Comparison of ENCODE assay signal across 12 cellular contexts in the genomic region with DNA sequence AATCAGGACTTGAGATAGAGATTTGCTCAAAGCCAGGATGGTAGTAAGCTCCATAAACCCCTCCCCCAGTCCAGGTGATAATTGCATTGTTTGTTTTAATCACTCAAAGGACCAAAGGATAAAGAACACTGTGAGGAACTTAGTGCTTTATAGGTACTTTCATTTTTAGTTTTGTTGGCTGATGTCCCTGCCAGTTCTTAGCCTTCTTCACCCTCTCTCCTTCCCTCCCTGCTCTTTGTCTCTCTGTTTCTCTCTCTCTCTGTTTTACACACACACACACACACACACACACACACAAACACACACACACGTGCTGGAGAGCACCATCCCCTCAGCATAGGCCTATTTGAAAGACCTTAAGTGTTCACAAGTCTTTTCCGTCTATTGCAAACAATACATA. TPM values are rescaled to one million over a fixed set of nuclear protein-coding genes. Genes with fewer than 3 reads are reported as not detected.
DNase-seq lines count a peak whose midpoint lies in the region; TF ChIP-seq lines count a peak whose summit lies in the region.
"Had no signal": no experiment of that assay in that cellular context is flagged by ENCODE, and none has a peak within 500 bp of the region (broad histone marks: within the 10 kb centered on the region; RNA-seq: fewer than 3 reads in every experiment).

No MANE protein-coding gene starts in this region.

- H3K27ac Mint-ChIP-seq in activated CD4-positive, alpha-beta T cell treated with anti-CD3 and anti-CD28 coated beads, Interleukin-2, amount 10 ng/mL, durations not matched to agents 24 days and 14 days: peak overlapping the region; percentile 68
- H3K27ac Mint-ChIP-seq in IgD-negative memory B cell (peak overlapping the region in 2 of 3 donors; percentile 51 to 83), progenitor cell of endocrine pancreas (peak overlapping the region; percentile 67)

- H3K9me3 Mint-ChIP-seq in activated CD4-positive, alpha-beta T cell treated with anti-CD3 and anti-CD28 coated beads, Interleukin-2, amount 10 ng/mL, durations not matched to agents 24 days and 14 days: no peaks in the 10 kb centered on the region
- H3K9me3 Mint-ChIP-seq in IgD-negative memory B cell (no peaks in the 10 kb centered on the region), progenitor cell of endocrine pancreas (ENCODE audit: low read depth) (no peaks in the 10 kb centered on the region)

- peaks cover 2% of the 10 kb centered on the region for H3K27me3 Mint-ChIP-seq in activated CD4-positive, alpha-beta T cell treated with anti-CD3 and anti-CD28 coated beads, Interleukin-2, amount 10 ng/mL, durations not matched to agents 24 days and 14 days
- peaks cover 9% of the 10 kb centered on the region for H3K27me3 Mint-ChIP-seq in IgD-negative memory B cell
- no peaks in the 10 kb centered on the region for H3K27me3 Mint-ChIP-seq in progenitor cell of endocrine pancreas

- H3K27ac ChIP-seq in coronary artery: peak overlapping the region; percentile 68 to 71
- H3K27ac ChIP-seq: lower lobe of right lung had no signal

- TF ChIP-seq CTCF in coronary artery (IDR thresholded peaks at IDR 0.05) (no peak), progenitor cell of endocrine pancreas (IDR thresholded peaks at IDR 0.05; ENCODE audit: unreplicated experiment) (no peak)

- H3K36me3 Mint-ChIP-seq in activated CD4-positive, alpha-beta T cell treated with anti-CD3 and anti-CD28 coated beads, Interleukin-2, amount 10 ng/mL, durations not matched to agents 24 days and 14 days (ENCODE audit: low read depth): no peaks in the 10 kb centered on the region
- H3K36me3 Mint-ChIP-seq in IgD-negative memory B cell: no peaks in the 10 kb centered on the region
- H3K36me3 Mint-ChIP-seq in progenitor cell of endocrine pancreas (ENCODE audit: insufficient read depth): no peaks in the 10 kb centered on the region

- no peak for DNase-seq in activated CD4-positive, alpha-beta T cell treated with anti-CD3 and anti-CD28 coated beads, Interleukin-2, amount 10 ng/mL, durations not matched to agents 24 days and 14 days
- DNase-seq in activated CD4-positive, alpha-beta T cell treated with anti-CD3 and anti-CD28 coated beads for 4 hours: no peak
- DNase-seq in coronary artery (ENCODE audit: low spot score) (no peak), progenitor cell of endocrine pancreas (ENCODE audit: low spot score, unreplicated experiment) (no peak), iPS-NIHi7 (ENCODE audit: extremely low spot score) (no peak), SK-N-DZ (ENCODE audit: low spot score) (no peak)
- no peak for DNase-seq in stimulated activated naive CD4-positive, alpha-beta T cell treated with Interleukin-2 at 50 U/mL for 16 hours (lab: John Stamatoyannopoulos, UW)
- DNase-seq: lower lobe of right lung; MM.1S; stimulated activated CD8-positive, alpha-beta memory T cell treated with anti-CD3 and anti-CD28 coated beads, Interleukin-4, amount 100 ng/mL, for 48 hours; T1000 had no signal

- intact Hi-C loops in activated CD4-positive, alpha-beta T cell treated with anti-CD3 and anti-CD28 coated beads, Interleukin-2, amount 10 ng/mL, durations not matched to agents 24 days and 14 days (cut with micrococcal nuclease): loop anchor here (10.0 kb wide), 2 partner anchors 78 to 1508 kb away; no protein-coding TSS in a partner anchor

- peak overlapping the region; percentile 75 for H3K4me3 Mint-ChIP-seq in activated CD4-positive, alpha-beta T cell treated with anti-CD3 and anti-CD28 coated beads, Interleukin-2, amount 10 ng/mL, durations not matched to agents 24 days and 14 days
- H3K4me3 Mint-ChIP-seq in IgD-negative memory B cell (peak overlapping the region; percentile 24 to 76 (median 42)), progenitor cell of endocrine pancreas (ENCODE audit: low read depth) (no peak overlapping the region)

- H3K4me1 Mint-ChIP-seq in activated CD4-positive, alpha-beta T cell treated with anti-CD3 and anti-CD28 coated beads, Interleukin-2, amount 10 ng/mL, durations not matched to agents 24 days and 14 days: peaks cover 53% of the 10 kb centered on the region
- H3K4me1 Mint-ChIP-seq in IgD-negative memory B cell (peaks cover 10 to 23% (median 16%) of the 10 kb centered on the region in 3 donors), progenitor cell of endocrine pancreas (ENCODE audit: low read depth) (peaks cover 54% of the 10 kb centered on the region)

- peak overlapping the region; percentile 25 for H3K4me3 ChIP-seq in coronary artery
- H3K4me3 ChIP-seq: lower lobe of right lung had no signal

RNA-seq across cellular contexts. Expression of a gene that starts 5.2 kb away (rescaled TPM):
- 1.8 and 2.8 TPM in 2 replicates for total RNA-seq in activated CD4-positive, alpha-beta T cell treated with anti-CD3 and anti-CD28 coated beads, Interleukin-2, amount 10 ng/mL, durations not matched to agents 24 days and 14 days
- polyA plus RNA-seq in IgD-negative memory B cell: 1.2 TPM
- 12.0 and 14.3 TPM in 2 replicates for total RNA-seq in progenitor cell of endocrine pancreas
- 3.9 and 5.1 TPM in 2 replicates for polyA plus RNA-seq in SK-N-DZ (2014; cell fraction: cytosol; rRNA removed)
- 8.1 and 10.5 TPM in 2 replicates for polyA plus RNA-seq in SK-N-DZ (2014; cell fraction: nucleus; rRNA removed)
